ENCODE assay signal across 1 cellular context in the genomic region with DNA sequence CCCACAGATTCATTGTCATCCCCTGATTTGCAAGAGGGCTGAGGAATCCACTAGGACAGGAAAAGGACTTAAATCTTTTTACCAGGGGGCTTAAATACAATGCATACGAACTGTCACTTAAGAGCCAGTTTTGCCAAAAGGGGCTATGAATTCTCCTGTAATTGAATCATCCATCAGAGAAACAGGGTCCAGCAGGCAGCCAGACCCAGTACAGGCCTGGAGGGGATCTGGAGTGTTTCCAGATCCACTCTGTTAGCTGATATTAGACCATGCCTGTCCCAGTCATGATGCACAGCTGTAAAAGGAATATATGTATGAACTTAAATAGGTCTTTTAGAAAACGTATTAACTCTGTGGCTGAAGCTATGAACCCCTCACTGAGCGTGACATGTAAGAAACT.
TF ChIP-seq lines count a peak whose summit lies in the region.

No MANE protein-coding gene starts in this region.

TF ChIP-seq in SK-N-SH treated with all-trans-retinoic acid at 6 μM for 48 hours, 23 proteins besides CTCF, POLR2A, EP300 and RAD21 (continued from another document):
- TF ChIP-seq BACH2 (CRISPR knock-in tag; IDR thresholded peaks at IDR 0.05; ENCODE audit: borderline replicate concordance) (no peak), ZFP3 (CRISPR knock-in tag; IDR thresholded peaks at IDR 0.05) (no peak), ZNF565 (CRISPR knock-in tag; conservative IDR thresholded peaks at IDR 0.05; ENCODE audit: low read depth) (no peak), ZNF70 (CRISPR knock-in tag; IDR thresholded peaks at IDR 0.05) (no peak), CSDC2 (CRISPR knock-in tag; IDR thresholded peaks at IDR 0.05) (no peak), ZNF8 (CRISPR knock-in tag; IDR thresholded peaks at IDR 0.05) (no peak), TOX (CRISPR knock-in tag; IDR thresholded peaks at IDR 0.05; ENCODE audit: borderline replicate concordance) (no peak), ARNTL (CRISPR knock-in tag; IDR thresholded peaks at IDR 0.05; ENCODE audit: borderline replicate concordance, low read depth) (no peak), ISL1 (CRISPR knock-in tag; IDR thresholded peaks at IDR 0.05) (peak; percentile 76), RARB (CRISPR knock-in tag; IDR thresholded peaks at IDR 0.05) (no peak), TCF4 (CRISPR knock-in tag; IDR thresholded peaks at IDR 0.05; ENCODE audit: borderline replicate concordance) (peak; percentile 87; the same call in 1 of the 2 replicates), ZFP30 (CRISPR knock-in tag; IDR thresholded peaks at IDR 0.05) (no peak), SNAI2 (CRISPR knock-in tag; IDR thresholded peaks at IDR 0.05) (no peak), ZC3H10 (CRISPR knock-in tag; IDR thresholded peaks at IDR 0.05) (no peak), ESRRG (CRISPR knock-in tag; IDR thresholded peaks at IDR 0.05) (no peak), OSR1 (CRISPR knock-in tag; IDR thresholded peaks at IDR 0.05) (no peak)
- TF ChIP-seq, protein P1, sequence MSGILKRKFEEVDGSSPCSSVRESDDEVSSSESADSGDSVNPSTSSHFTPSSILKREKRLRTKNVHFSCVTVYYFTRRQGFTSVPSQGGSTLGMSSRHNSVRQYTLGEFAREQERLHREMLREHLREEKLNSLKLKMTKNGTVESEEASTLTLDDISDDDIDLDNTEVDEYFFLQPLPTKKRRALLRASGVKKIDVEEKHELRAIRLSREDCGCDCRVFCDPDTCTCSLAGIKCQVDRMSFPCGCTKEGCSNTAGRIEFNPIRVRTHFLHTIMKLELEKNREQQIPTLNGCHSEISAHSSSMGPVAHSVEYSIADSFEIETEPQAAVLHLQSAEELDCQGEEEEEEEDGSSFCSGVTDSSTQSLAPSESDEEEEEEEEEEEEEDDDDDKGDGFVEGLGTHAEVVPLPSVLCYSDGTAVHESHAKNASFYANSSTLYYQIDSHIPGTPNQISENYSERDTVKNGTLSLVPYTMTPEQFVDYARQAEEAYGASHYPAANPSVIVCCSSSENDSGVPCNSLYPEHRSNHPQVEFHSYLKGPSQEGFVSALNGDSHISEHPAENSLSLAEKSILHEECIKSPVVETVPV (CRISPR knock-in tag; IDR thresholded peaks at IDR 0.05), result 0 out of 2 replicates have a peak, but pooled peaks have one; percentile 37
- TF ChIP-seq, protein P2, sequence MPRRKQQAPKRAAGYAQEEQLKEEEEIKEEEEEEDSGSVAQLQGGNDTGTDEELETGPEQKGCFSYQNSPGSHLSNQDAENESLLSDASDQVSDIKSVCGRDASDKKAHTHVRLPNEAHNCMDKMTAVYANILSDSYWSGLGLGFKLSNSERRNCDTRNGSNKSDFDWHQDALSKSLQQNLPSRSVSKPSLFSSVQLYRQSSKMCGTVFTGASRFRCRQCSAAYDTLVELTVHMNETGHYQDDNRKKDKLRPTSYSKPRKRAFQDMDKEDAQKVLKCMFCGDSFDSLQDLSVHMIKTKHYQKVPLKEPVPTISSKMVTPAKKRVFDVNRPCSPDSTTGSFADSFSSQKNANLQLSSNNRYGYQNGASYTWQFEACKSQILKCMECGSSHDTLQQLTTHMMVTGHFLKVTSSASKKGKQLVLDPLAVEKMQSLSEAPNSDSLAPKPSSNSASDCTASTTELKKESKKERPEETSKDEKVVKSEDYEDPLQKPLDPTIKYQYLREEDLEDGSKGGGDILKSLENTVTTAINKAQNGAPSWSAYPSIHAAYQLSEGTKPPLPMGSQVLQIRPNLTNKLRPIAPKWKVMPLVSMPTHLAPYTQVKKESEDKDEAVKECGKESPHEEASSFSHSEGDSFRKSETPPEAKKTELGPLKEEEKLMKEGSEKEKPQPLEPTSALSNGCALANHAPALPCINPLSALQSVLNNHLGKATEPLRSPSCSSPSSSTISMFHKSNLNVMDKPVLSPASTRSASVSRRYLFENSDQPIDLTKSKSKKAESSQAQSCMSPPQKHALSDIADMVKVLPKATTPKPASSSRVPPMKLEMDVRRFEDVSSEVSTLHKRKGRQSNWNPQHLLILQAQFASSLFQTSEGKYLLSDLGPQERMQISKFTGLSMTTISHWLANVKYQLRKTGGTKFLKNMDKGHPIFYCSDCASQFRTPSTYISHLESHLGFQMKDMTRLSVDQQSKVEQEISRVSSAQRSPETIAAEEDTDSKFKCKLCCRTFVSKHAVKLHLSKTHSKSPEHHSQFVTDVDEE (CRISPR knock-in tag; IDR thresholded peaks at IDR 0.05), result peak; percentile 78; the same call in 1 of the 2 replicates
- TF ChIP-seq, protein P3, sequence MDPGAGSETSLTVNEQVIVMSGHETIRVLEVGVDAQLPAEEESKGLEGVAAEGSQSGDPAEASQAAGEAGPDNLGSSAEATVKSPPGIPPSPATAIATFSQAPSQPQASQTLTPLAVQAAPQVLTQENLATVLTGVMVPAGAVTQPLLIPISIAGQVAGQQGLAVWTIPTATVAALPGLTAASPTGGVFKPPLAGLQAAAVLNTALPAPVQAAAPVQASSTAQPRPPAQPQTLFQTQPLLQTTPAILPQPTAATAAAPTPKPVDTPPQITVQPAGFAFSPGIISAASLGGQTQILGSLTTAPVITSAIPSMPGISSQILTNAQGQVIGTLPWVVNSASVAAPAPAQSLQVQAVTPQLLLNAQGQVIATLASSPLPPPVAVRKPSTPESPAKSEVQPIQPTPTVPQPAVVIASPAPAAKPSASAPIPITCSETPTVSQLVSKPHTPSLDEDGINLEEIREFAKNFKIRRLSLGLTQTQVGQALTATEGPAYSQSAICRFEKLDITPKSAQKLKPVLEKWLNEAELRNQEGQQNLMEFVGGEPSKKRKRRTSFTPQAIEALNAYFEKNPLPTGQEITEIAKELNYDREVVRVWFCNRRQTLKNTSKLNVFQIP (CRISPR knock-in tag; IDR thresholded peaks at IDR 0.05; ENCODE audit: borderline replicate concordance, low read depth), result no peak
